ENCODE assay signal across 15 cellular contexts in the genomic region with DNA sequence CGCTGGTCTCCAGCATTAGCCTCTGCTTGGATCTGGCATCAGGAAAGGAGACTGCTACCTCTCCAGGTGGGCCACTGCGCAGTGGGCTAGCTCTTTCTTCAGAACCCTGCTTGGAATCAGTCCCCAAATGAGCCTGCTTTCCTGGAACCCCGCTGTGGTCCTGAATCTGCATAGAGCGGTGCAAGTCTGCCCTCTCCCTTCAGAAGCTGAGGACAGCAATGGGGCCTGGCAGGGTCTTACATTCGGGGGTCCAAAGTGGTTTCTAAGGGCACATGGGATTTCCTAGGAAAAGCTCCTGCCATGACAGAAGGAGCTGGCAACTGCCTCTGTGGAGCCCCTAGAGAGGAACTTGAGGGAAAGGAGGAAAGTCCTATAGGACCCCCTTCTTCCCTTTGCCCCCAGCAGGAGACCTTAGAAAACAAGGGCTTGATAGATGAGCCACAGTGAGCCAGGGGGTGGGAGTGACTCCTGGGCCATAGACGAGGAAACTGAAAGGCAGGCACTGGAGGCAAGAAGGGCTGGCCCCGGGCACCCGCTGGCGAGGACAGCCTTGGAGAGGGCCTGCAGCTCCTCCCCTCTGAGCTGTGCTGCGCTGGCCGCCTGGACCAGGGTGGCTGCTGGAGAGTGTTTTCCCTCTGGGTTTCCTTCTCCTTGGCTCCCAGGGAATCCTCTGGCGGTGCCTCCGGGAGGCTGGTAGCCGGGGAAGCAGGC. TPM values are rescaled to one million over a fixed set of nuclear protein-coding genes. Genes with fewer than 3 reads are reported as not detected.
DNase-seq lines count a peak whose midpoint lies in the region; ATAC-seq and TF ChIP-seq lines count a peak whose summit lies in the region.
"Had no signal": no experiment of that assay in that cellular context is flagged by ENCODE, and none has a peak within 500 bp of the region (broad histone marks: within the 10 kb centered on the region; RNA-seq: fewer than 3 reads in every experiment).

No MANE protein-coding gene starts in this region.

- no peak overlapping the region for H3K9ac ChIP-seq in HUES64 (ENCODE audit: low read depth, low read length)
- no peak overlapping the region for H3K9ac ChIP-seq in neural progenitor cell

- H3K4me3 Mint-ChIP-seq in neural progenitor cell = peak overlapping the region; percentile 57
- H3K4me3 Mint-ChIP-seq in T-helper 2 cell treated with Interferon-gamma antibody and Interleukin-4, amounts not matched to agents 5 μg/mL and 100 μg/mL, for 36 hours = no peak overlapping the region

- no peaks in the 10 kb centered on the region for H3K36me3 Mint-ChIP-seq in neural progenitor cell
- H3K36me3 Mint-ChIP-seq in T-helper 2 cell treated with Interferon-gamma antibody and Interleukin-4, amounts not matched to agents 5 μg/mL and 100 μg/mL, for 36 hours (ENCODE audit: low read depth) = no peaks in the 10 kb centered on the region

- ATAC-seq in HG03565 (IDR thresholded peaks at IDR 0.05; ENCODE audit: unreplicated experiment) (no peak), HG03460 (IDR thresholded peaks at IDR 0.05; ENCODE audit: unreplicated experiment) (no peak)
- ATAC-seq: GM12878, mucosa of descending colon had no signal

- H3K4me2 ChIP-seq in neural progenitor cell = peak overlapping the region; percentile 99

- H3K27ac ChIP-seq in HUES64 (ENCODE audit: low read depth, low read length) (no peak overlapping the region), neural progenitor cell (no peak overlapping the region)
- H3K27ac ChIP-seq: skin epidermis had no signal

- peaks cover 24% of the 10 kb centered on the region for H3F3A ChIP-seq in neural progenitor cell (ENCODE audit: low read depth)

- H3K9me3 Mint-ChIP-seq in neural progenitor cell = peaks cover under 1% of the 10 kb centered on the region
- H3K9me3 Mint-ChIP-seq in T-helper 2 cell treated with Interferon-gamma antibody and Interleukin-4, amounts not matched to agents 5 μg/mL and 100 μg/mL, for 36 hours = no peaks in the 10 kb centered on the region

- H4K20me1 ChIP-seq in neural progenitor cell (ENCODE audit: low read depth) = peaks cover 29% of the 10 kb centered on the region

- peak overlapping the region; percentile 94 for H2AFZ ChIP-seq in neural progenitor cell (replicated peaks)

- H3K4me1 ChIP-seq in HUES64 (ENCODE audit: insufficient read depth, low read length) = 0 out of 2 replicates have a peak, but pooled peaks cover 2% of the 10 kb centered on the region
- H3K4me1 ChIP-seq in neural progenitor cell = peaks cover 20% of the 10 kb centered on the region

- H3K9me3 ChIP-seq in HUES64 (ENCODE audit: insufficient read depth, low read depth, low read length) (no peaks in the 10 kb centered on the region), neural progenitor cell (ENCODE audit: low read depth) (no peaks in the 10 kb centered on the region)
- H3K9me3 ChIP-seq: MG63, mucosa of descending colon had no signal

- TF ChIP-seq CTCF in neural progenitor cell (IDR thresholded peaks at IDR 0.05) = peak; percentile 57

- no peaks in the 10 kb centered on the region for H3K36me3 ChIP-seq in HUES64 (ENCODE audit: insufficient read depth, low read length)
- no peaks in the 10 kb centered on the region for H3K36me3 ChIP-seq in neural progenitor cell
- H3K36me3 ChIP-seq: MG63 had no signal

- peaks cover 50% of the 10 kb centered on the region for H3K27me3 Mint-ChIP-seq in neural progenitor cell (ENCODE audit: insufficient read depth, low read depth)
- peaks cover 53% of the 10 kb centered on the region for H3K27me3 Mint-ChIP-seq in T-helper 2 cell treated with Interferon-gamma antibody and Interleukin-4, amounts not matched to agents 5 μg/mL and 100 μg/mL, for 36 hours (ENCODE audit: low read depth)

- peak overlapping the region; percentile 58 for H3K4me3 ChIP-seq in HUES64 (ENCODE audit: low read length)
- H3K4me3 ChIP-seq in neural progenitor cell = peak overlapping the region; percentile 67
- H3K4me3 ChIP-seq: GM12878, MG63, mucosa of descending colon had no signal

- peaks cover 15% of the 10 kb centered on the region for H3K4me1 Mint-ChIP-seq in neural progenitor cell
- H3K4me1 Mint-ChIP-seq in T-helper 2 cell treated with Interferon-gamma antibody and Interleukin-4, amounts not matched to agents 5 μg/mL and 100 μg/mL, for 36 hours (ENCODE audit: low read depth) = peaks cover 12% of the 10 kb centered on the region

- H3K27me3 ChIP-seq in HUES64 (ENCODE audit: insufficient read depth, low read length) = peaks cover 83% of the 10 kb centered on the region
- H3K27me3 ChIP-seq in neural progenitor cell = peaks cover 96% of the 10 kb centered on the region

- DNase-seq in DMS79 (lab: John Stamatoyannopoulos, UW) (peak; percentile 2), globus pallidus (ENCODE audit: low spot score) (peak; percentile 81), neural progenitor cell (ENCODE audit: low spot score) (peak; percentile 74)
- DNase-seq in T-helper 2 cell treated with Interferon-gamma antibody and Interleukin-4, amounts not matched to agents 5 μg/mL and 100 μg/mL, for 36 hours (ENCODE audit: low spot score) = no peak
- DNase-seq: activated CD4-positive, alpha-beta T cell treated with anti-CD3 and anti-CD28 coated beads for 4 hours; activated naive CD4-positive, alpha-beta T cell treated with Interleukin-2 at 50 U/mL for 16 hours; effector CD4-positive, alpha-beta T cell; MG63 had no signal

- H3K27ac Mint-ChIP-seq in neural progenitor cell = no peak overlapping the region
- no peak overlapping the region for H3K27ac Mint-ChIP-seq in T-helper 2 cell treated with Interferon-gamma antibody and Interleukin-4, amounts not matched to agents 5 μg/mL and 100 μg/mL, for 36 hours

- H3K79me2 ChIP-seq in neural progenitor cell (ENCODE audit: low read depth) = no peaks in the 10 kb centered on the region

- WGBS in HUES64 = 4% methylated on average over 14 of the region's 14 CpGs

RNA-seq across cellular contexts. Expression of gene VSTM2B, which starts 1.4 kb away (rescaled TPM):
- polyA plus RNA-seq in HUES64 (2013, experiment 1 of 2) = 0.25 TPM
- polyA plus RNA-seq in HUES64 (2013, experiment 2 of 2) = 0.51 TPM
- 0.59 TPM in 1 of 2 replicates, not detected in the other for total RNA-seq in neural progenitor cell (ENCODE audit: low replicate concordance)
- total RNA-seq: GM12878, SK-MEL-5 had no signal
- polyA plus RNA-seq: GM12878 had no signal
